Comparison of ENCODE assay signal across 8 cellular contexts in genomic region chr11:2940166-2940929, GRCh38. TPM values are rescaled to one million over a fixed set of nuclear protein-coding genes. Genes with fewer than 3 reads are reported as not detected.
A peak's percentile ranks its signal among the peaks of the same experiment; 100 is the strongest.
DNase-seq lines count a peak whose midpoint lies in the region; ATAC-seq and TF ChIP-seq lines count a peak whose summit lies in the region.

No MANE protein-coding gene starts in this region.

- no peak for TF ChIP-seq CTCF in Panc1 (IDR thresholded peaks at IDR 0.05)
- TF ChIP-seq CTCF in parathyroid adenoma (IDR thresholded peaks at IDR 0.05) = no peak

- CTCF ChIA-PET in Panc1 (lab: Charles Lee) = interaction anchor here (2.5 kb wide), 1 partner anchor 10 kb away, joined by 8 read pairs; no protein-coding TSS in a partner anchor

- H3K27me3 ChIP-seq in Panc1 (ENCODE audit: control insufficient read depth, insufficient read depth, low read length) (no peaks in the 10 kb centered on the region), parathyroid adenoma (ENCODE audit: control insufficient read depth, insufficient read depth, low read length) (no peaks in the 10 kb centered on the region)

- peak overlapping the region; percentile 28 for H2AFZ ChIP-seq in parathyroid adenoma

- H3K4me1 ChIP-seq in Panc1 (ENCODE audit: control insufficient read depth, insufficient read depth, low read length) (peaks cover 19% of the 10 kb centered on the region), parathyroid adenoma (peaks cover 10% of the 10 kb centered on the region)

- H3K27ac ChIP-seq in Panc1 (ENCODE audit: low read length) (peak overlapping the region; percentile 59), epithelial cell of prostate (peak overlapping the region; percentile 48), parathyroid adenoma (peak overlapping the region; percentile 92)

- ATAC-seq in Panc1 (peak; percentile 58), HG03139 (IDR thresholded peaks at IDR 0.05; ENCODE audit: unreplicated experiment) (no peak)

- DNase-seq in ELR (ENCODE audit: low read depth) (peak; percentile 62), Panc1 (ENCODE audit: low read depth, low spot score) (no peak), epithelial cell of prostate (ENCODE audit: low read depth, low spot score) (no peak), mesenteric fat pad (ENCODE audit: low spot score) (no peak), germinal center (ENCODE audit: low spot score) (no peak), SHP77 treated with DMSO at 0.1 percent for 48 hours (lab: John Stamatoyannopoulos, UW) (no peak)

- in situ Hi-C loops in Panc1 (cut with HindIII; ENCODE audit: low pct_unique_long_range_greater_than_20kb, low sequenced_read_pairs) = no loop called here

- H3K9ac ChIP-seq in parathyroid adenoma = no peak overlapping the region

- H3K9me3 ChIP-seq in Panc1 (ENCODE audit: control insufficient read depth, insufficient read depth, low read depth, low read length) = peaks cover 11% of the 10 kb centered on the region; the same call in 1 of the 2 replicates
- H3K9me3 ChIP-seq in parathyroid adenoma (ENCODE audit: control insufficient read depth, low read length) = no peaks in the 10 kb centered on the region

- POLR2A ChIA-PET in Panc1 (lab: Charles Lee) = interaction anchor here (0.7 kb wide), 1 partner anchor 22 kb away, joined by 10 read pairs; no protein-coding TSS in a partner anchor

- H3K4me2 ChIP-seq in parathyroid adenoma (ENCODE audit: low read length) = no peak overlapping the region

- no TSS peak for BruUV-seq in Panc1 (replicated peaks; lab: Mats Ljungman, UMichigan)

- no peaks in the 10 kb centered on the region for H3K79me2 ChIP-seq in parathyroid adenoma

- H3K4me3 ChIP-seq in Panc1 (ENCODE audit: low read depth in 2 of 2, low read length in 2 of 2) = no peak overlapping the region
- H3K4me3 ChIP-seq in parathyroid adenoma (ENCODE audit: low read depth, low read length) = no peak overlapping the region

- intact Hi-C loops in Panc1 (cut with micrococcal nuclease; ENCODE audit: unreplicated experiment) = no loop called here

- H3K36me3 ChIP-seq in Panc1 (ENCODE audit: control insufficient read depth, insufficient read depth, low read length) (peaks cover 6% of the 10 kb centered on the region; the same call in 1 of the 2 replicates), parathyroid adenoma (ENCODE audit: control insufficient read depth, insufficient read depth, low read length) (no peaks in the 10 kb centered on the region)

RNA-seq across cellular contexts. Expression of gene PHLDA2, which starts 11.1 kb away (rescaled TPM):
- 195 TPM for total RNA-seq in Panc1 (2021; ENCODE audit: unreplicated experiment)
- polyA plus RNA-seq in Panc1 (2012; ENCODE audit: insufficient read length) = 286 TPM
- total RNA-seq in mesenteric fat pad = 6.8 TPM

RNA-seq across cellular contexts. Expression of gene NAP1L4, which starts 51.8 kb away (rescaled TPM):
- total RNA-seq in Panc1 (2021; ENCODE audit: unreplicated experiment) (274 TPM), mesenteric fat pad (96.1 TPM)
- 162 TPM for polyA plus RNA-seq in Panc1 (2012; ENCODE audit: insufficient read length)

RNA-seq across cellular contexts. Expression of gene CDKN1C, which starts 54.8 kb away (rescaled TPM):
- total RNA-seq in Panc1 (2021; ENCODE audit: unreplicated experiment) (4.6 TPM), mesenteric fat pad (252 TPM)
- 10.9 TPM for polyA plus RNA-seq in Panc1 (2012; ENCODE audit: insufficient read length)

Comparison
In these comparisons a context has a peak if more than half of its experiments do, and no peak if none do; other contexts are left out.
1. RNA of gene PHLDA2, which starts 11.1 kb away (total RNA-seq): 195 TPM in Panc1 (single experiment); 6.8 TPM in mesenteric fat pad (single experiment); every median in the first group is over 10 times any median in the second.
2. RNA of gene CDKN1C, which starts 54.8 kb away (total RNA-seq): 252 TPM in mesenteric fat pad (single experiment); 4.6 TPM in Panc1 (single experiment); every median in the first group is over 10 times any median in the second.
3. Peak in every context shown above with its lines, with median percentiles within 50 percentile points of each other: H3K27ac ChIP-seq.